ENCODE assay signal across 1 cellular context in genomic region chr4:88734403-88734949, GRCh38.
TF ChIP-seq lines count a peak whose summit lies in the region.

No MANE protein-coding gene starts in this region.

TF ChIP-seq in H1, 55 proteins besides CTCF, POLR2A, EP300 and RAD21:
- TF ChIP-seq SIX5 (IDR thresholded peaks at IDR 0.05; ENCODE audit: low read depth, low read length) (no peak), PHF8 (conservative IDR thresholded peaks at IDR 0.05; ENCODE audit: low read depth, low read length) (no peak), CHD1 (IDR thresholded peaks at IDR 0.05; ENCODE audit: low read depth, low read length) (no peak), CBX8 (IDR thresholded peaks at IDR 0.05; ENCODE audit: borderline replicate concordance, low read depth, low read length) (no peak), NRF1 (IDR thresholded peaks at IDR 0.05; ENCODE audit: low read depth, low read length) (no peak), JUN (IDR thresholded peaks at IDR 0.05; ENCODE audit: low read depth, low read length) (no peak), BRCA1 (IDR thresholded peaks at IDR 0.05; ENCODE audit: low read depth, low read length) (no peak), FOSL1 (IDR thresholded peaks at IDR 0.05; ENCODE audit: insufficient read depth, low read depth, low read length) (no peak), GTF2F1 (IDR thresholded peaks at IDR 0.05; ENCODE audit: borderline replicate concordance, low read depth, low read length) (no peak), CHD7 (IDR thresholded peaks at IDR 0.05; ENCODE audit: insufficient replicate concordance, low read length) (no peak), KDM4A (IDR thresholded peaks at IDR 0.05; ENCODE audit: low read depth, low read length, severe bottlenecking) (no peak), SP2 (IDR thresholded peaks at IDR 0.05; ENCODE audit: low read length) (no peak), HDAC6 (IDR thresholded peaks at IDR 0.05; ENCODE audit: low read depth, low read length) (no peak)
TF ChIP-seq in H1: peak in this region for 0.
